10 cellular contexts compared by ENCODE assay signal in genomic region chr5:141747646-141748229, GRCh38.
DNase-seq lines count a peak whose midpoint lies in the region; ATAC-seq and TF ChIP-seq lines count a peak whose summit lies in the region.
"Had no signal": no experiment of that assay in that cellular context is flagged by ENCODE, and none has a peak within 500 bp of the region (broad histone marks: within the 10 kb centered on the region; RNA-seq: fewer than 3 reads in every experiment).

No MANE protein-coding gene starts in this region.

- peak; percentile 21 to 60 (median 40) for DNase-seq in NCI-H1417 (lab: John Stamatoyannopoulos, UW)
- DNase-seq in NCI-H1417 treated with DMSO at 0.1 percent for 48 hours (lab: John Stamatoyannopoulos, UW): no peak
- no peak for DNase-seq in T-helper 17 cell
- peak; percentile 32 for DNase-seq in stimulated activated naive B cell treated with anti-CD40 and anti-IgM and Interleukin-4, amounts not matched to agents 10 μg/mL and 1 μg/mL and 100 μg/mL, for 72 hours
- no peak for DNase-seq in CD14-positive monocyte (ENCODE audit: low spot score)
- DNase-seq: activated CD8-positive, alpha-beta T cell treated with anti-CD3 and anti-CD28 coated beads for 36 hours; stimulated activated CD4-positive, alpha-beta T cell treated with anti-CD3 and anti-CD28 coated beads, Interleukin-4, amount 100 ng/mL, for 1 hour had no signal

- H3K4me3 Mint-ChIP-seq in T-helper 17 cell: no peak overlapping the region
- H3K4me3 Mint-ChIP-seq in stimulated activated naive B cell treated with anti-CD40 and anti-IgM and Interleukin-4, amounts not matched to agents 10 μg/mL and 1 μg/mL and 100 μg/mL, for 72 hours: no peak overlapping the region
- H3K4me3 Mint-ChIP-seq in activated T-helper 17 cell treated with anti-CD3 and anti-CD28 coated beads, Interleukin-2, amount 50 U/mL, for 72 hours: no peak overlapping the region
- H3K4me3 Mint-ChIP-seq in CD14-positive monocyte: no peak overlapping the region
- H3K4me3 Mint-ChIP-seq: activated CD8-positive, alpha-beta T cell treated with anti-CD3 and anti-CD28 coated beads for 36 hours had no signal

- ATAC-seq in HG03139 (IDR thresholded peaks at IDR 0.05; ENCODE audit: unreplicated experiment) (peak; percentile 54), T-helper 17 cell (peak; percentile 59), GM21526 (IDR thresholded peaks at IDR 0.05; ENCODE audit: low FRiP score, unreplicated experiment) (no peak)
- ATAC-seq in stimulated activated naive B cell treated with anti-CD40 and anti-IgM and Interleukin-4, amounts not matched to agents 10 μg/mL and 1 μg/mL and 100 μg/mL, for 72 hours (replicated peaks): peak; percentile 94 to 96
- ATAC-seq in activated T-helper 17 cell treated with anti-CD3 and anti-CD28 coated beads, Interleukin-2, amount 50 U/mL, for 72 hours (replicated peaks): no peak
- ATAC-seq: activated CD8-positive, alpha-beta T cell treated with anti-CD3 and anti-CD28 coated beads for 36 hours had no signal

- no peak for TF ChIP-seq CTCF in CD14-positive monocyte (IDR thresholded peaks at IDR 0.05)

- H3K27me3 Mint-ChIP-seq in T-helper 17 cell (peaks cover 65% of the 10 kb centered on the region), CD14-positive monocyte (ENCODE audit: low read depth in 3 of 3) (peaks cover 15 to 34% (median 26%) of the 10 kb centered on the region in 3 donors)
- peaks cover 30 to 35% of the 10 kb centered on the region in 2 donors for H3K27me3 Mint-ChIP-seq in stimulated activated naive B cell treated with anti-CD40 and anti-IgM and Interleukin-4, amounts not matched to agents 10 μg/mL and 1 μg/mL and 100 μg/mL, for 72 hours
- peaks cover 57% of the 10 kb centered on the region for H3K27me3 Mint-ChIP-seq in activated T-helper 17 cell treated with anti-CD3 and anti-CD28 coated beads, Interleukin-2, amount 50 U/mL, for 72 hours

- peaks cover 2% of the 10 kb centered on the region for H3K4me1 Mint-ChIP-seq in T-helper 17 cell
- peaks cover 14 to 23% of the 10 kb centered on the region in 2 donors for H3K4me1 Mint-ChIP-seq in stimulated activated naive B cell treated with anti-CD40 and anti-IgM and Interleukin-4, amounts not matched to agents 10 μg/mL and 1 μg/mL and 100 μg/mL, for 72 hours
- H3K4me1 Mint-ChIP-seq in activated T-helper 17 cell treated with anti-CD3 and anti-CD28 coated beads, Interleukin-2, amount 50 U/mL, for 72 hours: no peaks in the 10 kb centered on the region
- H3K4me1 Mint-ChIP-seq in CD14-positive monocyte: no peaks in the 10 kb centered on the region

- intact Hi-C loops in CD14-positive monocyte (cut with micrococcal nuclease): no loop called here

- H3K9me3 ChIP-seq in T-helper 17 cell (ENCODE audit: control insufficient read depth, low read length, poor library complexity, severe bottlenecking): no peaks in the 10 kb centered on the region

- no peaks in the 10 kb centered on the region for H3K9me3 Mint-ChIP-seq in stimulated activated naive B cell treated with anti-CD40 and anti-IgM and Interleukin-4, amounts not matched to agents 10 μg/mL and 1 μg/mL and 100 μg/mL, for 72 hours
- H3K9me3 Mint-ChIP-seq in activated T-helper 17 cell treated with anti-CD3 and anti-CD28 coated beads, Interleukin-2, amount 50 U/mL, for 72 hours: no peaks in the 10 kb centered on the region
- no peaks in the 10 kb centered on the region for H3K9me3 Mint-ChIP-seq in CD14-positive monocyte
- H3K9me3 Mint-ChIP-seq: activated CD8-positive, alpha-beta T cell treated with anti-CD3 and anti-CD28 coated beads for 36 hours had no signal

- H3K36me3 Mint-ChIP-seq in T-helper 17 cell (ENCODE audit: low read depth) (peaks cover 7% of the 10 kb centered on the region), CD14-positive monocyte (no peaks in the 10 kb centered on the region)
- no peaks in the 10 kb centered on the region for H3K36me3 Mint-ChIP-seq in stimulated activated naive B cell treated with anti-CD40 and anti-IgM and Interleukin-4, amounts not matched to agents 10 μg/mL and 1 μg/mL and 100 μg/mL, for 72 hours
- no peaks in the 10 kb centered on the region for H3K36me3 Mint-ChIP-seq in activated T-helper 17 cell treated with anti-CD3 and anti-CD28 coated beads, Interleukin-2, amount 50 U/mL, for 72 hours (ENCODE audit: low read depth)

- H3K27ac Mint-ChIP-seq in T-helper 17 cell (no peak overlapping the region), CD14-positive monocyte (no peak overlapping the region)
- no peak overlapping the region for H3K27ac Mint-ChIP-seq in stimulated activated naive B cell treated with anti-CD40 and anti-IgM and Interleukin-4, amounts not matched to agents 10 μg/mL and 1 μg/mL and 100 μg/mL, for 72 hours
- no peak overlapping the region for H3K27ac Mint-ChIP-seq in activated T-helper 17 cell treated with anti-CD3 and anti-CD28 coated beads, Interleukin-2, amount 50 U/mL, for 72 hours
- H3K27ac Mint-ChIP-seq: activated CD8-positive, alpha-beta T cell treated with anti-CD3 and anti-CD28 coated beads for 36 hours had no signal

Comparison
In these comparisons a context has a peak if more than half of its experiments do, and no peak if none do; other contexts are left out.
1. DNase-seq: peak in NCI-H1417 (3 of 3) and stimulated activated naive B cell treated with anti-CD40 and anti-IgM and Interleukin-4, amounts not matched to agents 10 μg/mL and 1 μg/mL and 100 μg/mL, for 72 hours (single experiment); none in NCI-H1417 treated with DMSO at 0.1 percent for 48 hours (single experiment), T-helper 17 cell (0 of 3) and CD14-positive monocyte (single experiment).
2. ATAC-seq: peak in HG03139 (single experiment), T-helper 17 cell (single experiment) and stimulated activated naive B cell treated with anti-CD40 and anti-IgM and Interleukin-4, amounts not matched to agents 10 μg/mL and 1 μg/mL and 100 μg/mL, for 72 hours (2 of 2); none in GM21526 (single experiment) and activated T-helper 17 cell treated with anti-CD3 and anti-CD28 coated beads, Interleukin-2, amount 50 U/mL, for 72 hours (single experiment).